Comparison of ENCODE assay signal across 18 cellular contexts in genomic region chr6:1378224-1379025, GRCh38. TPM values are rescaled to one million over a fixed set of nuclear protein-coding genes. Genes with fewer than 3 reads are reported as not detected.
DNase-seq lines count a peak whose midpoint lies in the region; ATAC-seq, FAIRE-seq and TF ChIP-seq lines count a peak whose summit lies in the region.
"Had no signal": no experiment of that assay in that cellular context is flagged by ENCODE, and none has a peak within 500 bp of the region (broad histone marks: within the 10 kb centered on the region; RNA-seq: fewer than 3 reads in every experiment).

No MANE protein-coding gene starts in this region.

- dilution Hi-C loops in IMR-90 (cut with HindIII; ENCODE audit: low sequenced_read_pairs, unreplicated experiment): no loop called here
- dilution Hi-C loops in endothelial cell of umbilical vein (cut with MboI; ENCODE audit: extremely low pct_ligation_motif_present, low sequenced_read_pairs): no loop called here

- DNase-seq in CD8-positive, alpha-beta T cell: no peak
- DNase-seq in IMR-90: no peak
- DNase-seq in endothelial cell of umbilical vein (ENCODE audit: low read depth, low spot score): no peak
- peak; percentile 35 for DNase-seq in neuronal stem cell (ENCODE audit: low spot score)
- no peak for DNase-seq in OCI-M1 (lab: John Stamatoyannopoulos, UW)
- no peak for DNase-seq in cerebellar cortex (ENCODE audit: low spot score)
- DNase-seq in NCI-H2081 treated with DMSO at 0.1 percent for 48 hours (lab: John Stamatoyannopoulos, UW): no peak
- DNase-seq: activated CD4-positive, alpha-beta T cell treated with anti-CD3 and anti-CD28 coated beads, Interleukin-2, amount 10 ng/mL, durations not matched to agents 7 days and 5 days; GOT3; heart right ventricle; KBM-7; midbrain; NCI-H1694 had no signal

- WGBS in IMR-90 (ENCODE audit: extremely low coverage in 2 of 2, insufficient read length in 1 of 2), 2 experiments: 16% methylated on average over 34 of the region's 85 CpGs; no CpG with 5 or more reads in 1 of the 2 experiments
- no CpG with 5 or more reads among the region's 85 CpGs for WGBS in neuronal stem cell (ENCODE audit: extremely low coverage in 2 of 2, insufficient read length in 2 of 2, insufficient replicate concordance in 1 of 2), 2 donors

- no peaks in the 10 kb centered on the region for H3K9me3 Mint-ChIP-seq in CD8-positive, alpha-beta T cell
- H3K9me3 Mint-ChIP-seq: activated CD4-positive, alpha-beta T cell treated with anti-CD3 and anti-CD28 coated beads, Interleukin-2, amount 10 ng/mL, durations not matched to agents 7 days and 5 days; activated naive CD4-positive, alpha-beta T cell treated with anti-CD3 and anti-CD28 coated beads, Interleukin-2, amount 50 U/mL, for 72 hours had no signal

- H3K27ac ChIP-seq in CD8-positive, alpha-beta T cell (ENCODE audit: low read depth, low read length): no peak overlapping the region
- no peak overlapping the region for H3K27ac ChIP-seq in IMR-90 (ENCODE audit: insufficient read depth, low read length)
- H3K27ac ChIP-seq in endothelial cell of umbilical vein (ENCODE audit: insufficient read depth, low read depth, low read length): no peak overlapping the region
- H3K27ac ChIP-seq in neuronal stem cell (replicated peaks; ENCODE audit: low read length): no peak overlapping the region
- H3K27ac ChIP-seq: BLaER1 treated with 17β-estradiol and CSF1 and Interleukin-3, amounts not matched to agents 10 nM and 100 nM; heart right ventricle; SK-N-MC had no signal

- no peaks in the 10 kb centered on the region for H3K9me3 ChIP-seq in CD8-positive, alpha-beta T cell (ENCODE audit: low read length)
- H3K9me3 ChIP-seq in IMR-90 (ENCODE audit: control insufficient read depth, insufficient read depth, low read length): peaks cover 3% of the 10 kb centered on the region; the same call in 1 of the 2 replicates
- no peaks in the 10 kb centered on the region for H3K9me3 ChIP-seq in endothelial cell of umbilical vein (replicated peaks; ENCODE audit: control insufficient read depth, insufficient read depth, low read length)
- peaks cover 0 to 17% of the 10 kb centered on the region in 2 donors for H3K9me3 ChIP-seq in neuronal stem cell (replicated peaks in 1 of 2; ENCODE audit: control insufficient read depth in 2 of 2, insufficient read depth in 1 of 2, low read depth in 1 of 2, low read length in 2 of 2)

- H3K14ac ChIP-seq in IMR-90 (replicated peaks; ENCODE audit: low read depth, low read length) (no peak overlapping the region), neuronal stem cell (ENCODE audit: low read length) (no peak overlapping the region)

- no peaks in the 10 kb centered on the region for H3K79me2 ChIP-seq in endothelial cell of umbilical vein (ENCODE audit: control insufficient read depth, insufficient read depth, low read length)

- H2AFZ ChIP-seq in IMR-90 (replicated peaks; ENCODE audit: low read length, poor library complexity) (peak overlapping the region; percentile 34), endothelial cell of umbilical vein (ENCODE audit: low read depth, low read length) (no peak overlapping the region), neuronal stem cell (ENCODE audit: low read length) (peak overlapping the region; percentile 72)

- H3K4me3 Mint-ChIP-seq in CD8-positive, alpha-beta T cell: peak overlapping the region; percentile 29

- H3K4me3 ChIP-seq in CD8-positive, alpha-beta T cell (ENCODE audit: low read depth, low read length): no peak overlapping the region
- no peak overlapping the region for H3K4me3 ChIP-seq in IMR-90 (ENCODE audit: insufficient read depth, low read depth, low read length)
- H3K4me3 ChIP-seq in endothelial cell of umbilical vein (replicated peaks in 1 of 3; ENCODE audit: insufficient read depth in 1 of 3, low read depth in 1 of 3, low read length in 3 of 3): no peak overlapping the region
- no peak overlapping the region for H3K4me3 ChIP-seq in neuronal stem cell (ENCODE audit: low read length in 2 of 2)
- H3K4me3 ChIP-seq: SK-N-MC had no signal

- no peak overlapping the region for H3K27ac Mint-ChIP-seq in CD8-positive, alpha-beta T cell
- H3K27ac Mint-ChIP-seq: activated naive CD4-positive, alpha-beta T cell treated with anti-CD3 and anti-CD28 coated beads, Interleukin-2, amount 50 U/mL, for 72 hours had no signal

- TF ChIP-seq POLR2A in IMR-90 (IDR thresholded peaks at IDR 0.05; ENCODE audit: low read depth, low read length): no peak
- no peak for TF ChIP-seq POLR2A in endothelial cell of umbilical vein (IDR thresholded peaks at IDR 0.05; ENCODE audit: low read depth, low read length)

- H3K79me1 ChIP-seq in IMR-90 (ENCODE audit: low read depth in 1 of 2, low read length in 2 of 2): no peaks in the 10 kb centered on the region
- H3K79me1 ChIP-seq in neuronal stem cell (ENCODE audit: low read depth, low read length): no peaks in the 10 kb centered on the region

- H3K4me2 ChIP-seq in IMR-90 (ENCODE audit: low read depth, low read length): no peak overlapping the region
- H3K4me2 ChIP-seq in endothelial cell of umbilical vein (ENCODE audit: insufficient read depth, low read length): no peak overlapping the region
- peak overlapping the region; percentile 13 for H3K4me2 ChIP-seq in neuronal stem cell (ENCODE audit: insufficient read depth, low read length, poor library complexity, severe bottlenecking)

- CTCF ChIA-PET in CD8-positive, alpha-beta T cell (lab: Charles Lee): interaction anchor here (0.6 to 1.0 kb wide), 2 partner anchors 28 to 785 kb away, joined by 3 read pairs; no protein-coding TSS in a partner anchor
- CTCF ChIA-PET in IMR-90 (lab: Yijun Ruan, JAX): interaction anchor here (0.7 kb wide), 1 partner anchor 62 kb away, joined by 4 read pairs; no protein-coding TSS in a partner anchor
- CTCF ChIA-PET in endothelial cell of umbilical vein (lab: Charles Lee): no interaction called here

- H3K23ac ChIP-seq in IMR-90 (ENCODE audit: low read depth, low read length): no peak overlapping the region
- H3K23ac ChIP-seq in neuronal stem cell (ENCODE audit: low read depth, low read length, poor library complexity): peak overlapping the region; percentile 83

- H2BK120ac ChIP-seq in IMR-90 (ENCODE audit: low read depth, low read length): no peak overlapping the region
- no peak overlapping the region for H2BK120ac ChIP-seq in neuronal stem cell (ENCODE audit: low read depth, low read length)

- H3K18ac ChIP-seq in IMR-90 (ENCODE audit: low read depth, low read length) (no peak overlapping the region), neuronal stem cell (ENCODE audit: low read length) (peak overlapping the region; percentile 44)

- H3K36me3 Mint-ChIP-seq in CD8-positive, alpha-beta T cell: no peaks in the 10 kb centered on the region

- intact Hi-C loops in CD8-positive, alpha-beta T cell (cut with DNase I, micrococcal nuclease): no loop called here
- intact Hi-C loops in IMR-90 (cut with micrococcal nuclease) (no loop called here), endothelial cell of umbilical vein (cut with micrococcal nuclease) (no loop called here)

- BruUV-seq in IMR-90 (replicated peaks; lab: Mats Ljungman, UMichigan) (no TSS peak), endothelial cell of umbilical vein (replicated peaks; lab: Mats Ljungman, UMichigan) (no TSS peak)

- H3K27me3 Mint-ChIP-seq in CD8-positive, alpha-beta T cell (ENCODE audit: low read depth): peaks cover 65% of the 10 kb centered on the region

- H3K4ac ChIP-seq in IMR-90 (ENCODE audit: low read depth, low read length): no peak overlapping the region
- no peak overlapping the region for H3K4ac ChIP-seq in neuronal stem cell (ENCODE audit: low read length)

- H4K91ac ChIP-seq in IMR-90 (ENCODE audit: insufficient read depth, low read depth, low read length): no peak overlapping the region
- no peak overlapping the region for H4K91ac ChIP-seq in neuronal stem cell (ENCODE audit: low read depth, low read length, poor library complexity)

- H3K36me3 ChIP-seq in CD8-positive, alpha-beta T cell (ENCODE audit: insufficient read depth, low read length): no peaks in the 10 kb centered on the region
- H3K36me3 ChIP-seq in IMR-90 (ENCODE audit: control insufficient read depth, insufficient read depth, low read length): no peaks in the 10 kb centered on the region
- no peaks in the 10 kb centered on the region for H3K36me3 ChIP-seq in endothelial cell of umbilical vein (ENCODE audit: control insufficient read depth in 2 of 2, extremely low read depth in 1 of 2, insufficient read depth in 2 of 2, low read length in 2 of 2)
- no peaks in the 10 kb centered on the region for H3K36me3 ChIP-seq in neuronal stem cell (replicated peaks in 1 of 2; ENCODE audit: control insufficient read depth in 2 of 2, insufficient read depth in 2 of 2, low read length in 2 of 2)
- H3K36me3 ChIP-seq: BLaER1 treated with 17β-estradiol and CSF1 and Interleukin-3, amounts not matched to agents 10 nM and 100 nM; heart right ventricle had no signal

- H2AK9ac ChIP-seq in IMR-90 (replicated peaks; ENCODE audit: low read depth, low read length, poor library complexity): no peak overlapping the region

- H2AK5ac ChIP-seq in IMR-90 (ENCODE audit: low read depth, low read length) (no peak overlapping the region), neuronal stem cell (ENCODE audit: low read depth, low read length) (no peak overlapping the region)

- H3K27me3 ChIP-seq in CD8-positive, alpha-beta T cell (ENCODE audit: insufficient read depth, low read length): peaks cover 38% of the 10 kb centered on the region
- H3K27me3 ChIP-seq in IMR-90 (ENCODE audit: control insufficient read depth, insufficient read depth, low read length) (peaks cover 58% of the 10 kb centered on the region), endothelial cell of umbilical vein (ENCODE audit: control insufficient read depth in 2 of 2, insufficient read depth in 2 of 2, low read length in 2 of 2) (peaks cover 69 to 88% of the 10 kb centered on the region in 2 experiments), neuronal stem cell (ENCODE audit: control insufficient read depth in 3 of 3, insufficient read depth in 3 of 3, low read depth in 1 of 3, low read length in 3 of 3) (peaks cover 53 to 96% (median 81%) of the 10 kb centered on the region in 3 experiments)

- H2BK20ac ChIP-seq in IMR-90 (ENCODE audit: low read depth, low read length): no peak overlapping the region

- H2BK5ac ChIP-seq in IMR-90 (ENCODE audit: low read depth, low read length, poor library complexity, severe bottlenecking) (no peak overlapping the region), neuronal stem cell (ENCODE audit: low read length) (no peak overlapping the region)

- ATAC-seq in CD8-positive, alpha-beta T cell: no peak
- ATAC-seq in IMR-90 (ENCODE audit: low read depth) (no peak), GM18873 (IDR thresholded peaks at IDR 0.05; ENCODE audit: low FRiP score, unreplicated experiment) (no peak)
- ATAC-seq: heart right ventricle had no signal

- TF ChIP-seq CTCF in CD8-positive, alpha-beta T cell (IDR thresholded peaks at IDR 0.05): no peak
- TF ChIP-seq CTCF in IMR-90 (conservative IDR thresholded peaks at IDR 0.05; ENCODE audit: low read depth, low read length) (no peak), endothelial cell of umbilical vein (IDR thresholded peaks at IDR 0.05; ENCODE audit: extremely low read depth in 1 of 2, insufficient read depth in 1 of 2, low read depth in 1 of 2, low read length in 2 of 2) (no peak)

- H3K9me1 ChIP-seq in IMR-90 (ENCODE audit: insufficient read depth, low read length) (no peaks in the 10 kb centered on the region), endothelial cell of umbilical vein (replicated peaks; ENCODE audit: control insufficient read depth, extremely low read depth, insufficient read depth, low read length) (no peaks in the 10 kb centered on the region)

- no peak for TF ChIP-seq RAD21 in IMR-90 (IDR thresholded peaks at IDR 0.05; ENCODE audit: low read length)

- H3K4me1 Mint-ChIP-seq in CD8-positive, alpha-beta T cell (ENCODE audit: low read depth): peaks cover 28% of the 10 kb centered on the region

- H3K9ac ChIP-seq in IMR-90 (ENCODE audit: low read depth, low read length): no peak overlapping the region
- H3K9ac ChIP-seq in endothelial cell of umbilical vein (replicated peaks; ENCODE audit: extremely low read depth, insufficient read depth, low read length): no peak overlapping the region
- no peak overlapping the region for H3K9ac ChIP-seq in neuronal stem cell (ENCODE audit: low read depth, low read length, poor library complexity)
- H3K9ac ChIP-seq: BLaER1 treated with 17β-estradiol and CSF1 and Interleukin-3, amounts not matched to agents 10 nM and 100 nM had no signal

- H2BK15ac ChIP-seq in IMR-90 (ENCODE audit: low read depth, low read length) (no peak overlapping the region), neuronal stem cell (ENCODE audit: low read length) (no peak overlapping the region)

- H3K4me1 ChIP-seq in CD8-positive, alpha-beta T cell (ENCODE audit: insufficient read depth, low read length): peaks cover 29% of the 10 kb centered on the region
- H3K4me1 ChIP-seq in IMR-90 (ENCODE audit: control insufficient read depth, insufficient read depth, low read length): 0 out of 2 replicates have a peak, but pooled peaks cover 2% of the 10 kb centered on the region
- H3K4me1 ChIP-seq in endothelial cell of umbilical vein (ENCODE audit: control insufficient read depth, extremely low read depth, insufficient read depth, low read length): no peaks in the 10 kb centered on the region
- H3K4me1 ChIP-seq in neuronal stem cell (ENCODE audit: control insufficient read depth in 2 of 2, insufficient read depth in 1 of 2, low read depth in 1 of 2, low read length in 2 of 2): peaks cover 0 to 2% of the 10 kb centered on the region in 2 donors

- FAIRE-seq in endothelial cell of umbilical vein (lab: Jason Lieb, UNC): no peak

- H2BK12ac ChIP-seq in neuronal stem cell (ENCODE audit: low read length): no peak overlapping the region

- in situ Hi-C loops in IMR-90 (cut with MboI; ENCODE audit: low sequenced_read_pairs): loop anchor here (25.0 kb wide), 1 partner anchor 466 kb away; no protein-coding TSS in a partner anchor

- H4K8ac ChIP-seq in IMR-90 (ENCODE audit: low read depth in 2 of 2, low read length in 2 of 2) (no peak overlapping the region), neuronal stem cell (ENCODE audit: low read depth, low read length) (no peak overlapping the region)

- no peak overlapping the region for H4K5ac ChIP-seq in IMR-90 (ENCODE audit: low read depth, low read length)

- H3K56ac ChIP-seq in IMR-90 (ENCODE audit: extremely low read depth, insufficient read depth, low read length): no peak overlapping the region

- H4K20me1 ChIP-seq in IMR-90 (ENCODE audit: insufficient read depth, low read length) (no peaks in the 10 kb centered on the region), endothelial cell of umbilical vein (replicated peaks; ENCODE audit: control insufficient read depth, extremely low read depth, insufficient read depth, low read length) (no peaks in the 10 kb centered on the region)

- POLR2A ChIA-PET in CD8-positive, alpha-beta T cell (lab: Charles Lee): no interaction called here
- POLR2A ChIA-PET in IMR-90 (lab: Charles Lee; ENCODE audit: unreplicated experiment) (no interaction called here), endothelial cell of umbilical vein (lab: Charles Lee) (no interaction called here)

RNA-seq across cellular contexts. Expression of gene FOXF2, which starts 11.0 kb away (rescaled TPM):
- not detected for total RNA-seq in CD8-positive, alpha-beta T cell
- total RNA-seq in IMR-90 (2012; rRNA removed) (2.5 TPM in 2 replicates), endothelial cell of umbilical vein (not detected in 2 replicates)
- polyA plus RNA-seq in IMR-90 (2012; rRNA removed) (16.3 and 17.3 TPM in 2 replicates), endothelial cell of umbilical vein (not detected in 2 replicates)
- polyA plus RNA-seq in IMR-90 (2012; cell fraction: cytosol; rRNA removed): 13.8 and 25.8 TPM in 2 replicates
- 11.7 and 17.4 TPM in 2 replicates for polyA plus RNA-seq in IMR-90 (2012; cell fraction: nucleus; rRNA removed; ENCODE audit: low replicate concordance)
- not detected in 2 replicates for polyA plus RNA-seq in endothelial cell of umbilical vein (2011; cell fraction: cytosol; rRNA removed)
- polyA plus RNA-seq in endothelial cell of umbilical vein (2011; cell fraction: nucleus; rRNA removed): not detected in 2 replicates
- not detected in 2 replicates for polyA plus RNA-seq in endothelial cell of umbilical vein (2012)
- polyA minus RNA-seq in endothelial cell of umbilical vein: not detected in 2 replicates
- polyA minus RNA-seq in endothelial cell of umbilical vein (2011; cell fraction: cytosol; rRNA and poly(A)+ RNA removed): 25.9 TPM
- 0.19 TPM in 1 of 2 replicates, not detected in the other for polyA minus RNA-seq in endothelial cell of umbilical vein (2011; cell fraction: nucleus; rRNA and poly(A)+ RNA removed)
- not detected for polyA plus RNA-seq in neuronal stem cell (2013, experiment 1 of 2)
- polyA plus RNA-seq in neuronal stem cell (2013, experiment 2 of 2): not detected
- total RNA-seq: activated CD4-positive, alpha-beta T cell treated with anti-CD3 and anti-CD28 coated beads, Interleukin-2, amount 10 ng/mL, durations not matched to agents 7 days and 5 days; activated naive CD4-positive, alpha-beta T cell treated with anti-CD3 and anti-CD28 coated beads, Interleukin-2, amount 50 U/mL, for 72 hours; dermis microvascular lymphatic vessel endothelial cell had no signal
